In genomic region chr20:24497851-24498250, GRCh38 we compare ENCODE assay signal across 11 cellular contexts. TPM values are rescaled to one million over a fixed set of nuclear protein-coding genes. Genes with fewer than 3 reads are reported as not detected.
DNase-seq lines count a peak whose midpoint lies in the region; ATAC-seq and TF ChIP-seq lines count a peak whose summit lies in the region.
"Had no signal": no experiment of that assay in that cellular context is flagged by ENCODE, and none has a peak within 500 bp of the region (broad histone marks: within the 10 kb centered on the region; RNA-seq: fewer than 3 reads in every experiment).

No MANE protein-coding gene starts in this region.

- intact Hi-C loops in thyroid gland (cut with DNase I) = no loop called here
- intact Hi-C loops in prostate gland (cut with DNase I) = no loop called here

- H3K4me3 ChIP-seq in epithelial cell of proximal tubule (ENCODE audit: low read depth, low read length) (no peak overlapping the region), thyroid gland (replicated peaks in 1 of 3) (no peak overlapping the region), prostate gland (no peak overlapping the region)
- H3K4me3 ChIP-seq: adrenal gland had no signal

- H3K27me3 ChIP-seq in thyroid gland (no peaks in the 10 kb centered on the region), prostate gland (replicated peaks; ENCODE audit: insufficient read depth) (no peaks in the 10 kb centered on the region)
- H3K27me3 ChIP-seq: adrenal gland had no signal

- TF ChIP-seq CTCF in epithelial cell of proximal tubule (conservative IDR thresholded peaks at IDR 0.05; ENCODE audit: low read depth, low read length) = no peak
- no peak for TF ChIP-seq CTCF in thyroid gland (IDR thresholded peaks at IDR 0.05)
- TF ChIP-seq CTCF in prostate gland (IDR thresholded peaks at IDR 0.05) = no peak

- WGBS in thyroid gland, 2 donors = 22 to 37% methylated on average over 2 of the region's 2 CpGs
- WGBS in prostate gland = 47% methylated on average over 2 of the region's 2 CpGs

- no peaks in the 10 kb centered on the region for H3K36me3 ChIP-seq in thyroid gland
- H3K36me3 ChIP-seq in prostate gland = no peaks in the 10 kb centered on the region
- H3K36me3 ChIP-seq: adrenal gland had no signal

- no peak for TF ChIP-seq POLR2A in thyroid gland (IDR thresholded peaks at IDR 0.05)
- no peak for TF ChIP-seq POLR2A in prostate gland (IDR thresholded peaks at IDR 0.05)

- H3K4me1 ChIP-seq in thyroid gland = peaks cover 0 to 7% of the 10 kb centered on the region in 2 donors
- no peaks in the 10 kb centered on the region for H3K4me1 ChIP-seq in prostate gland (replicated peaks)
- H3K4me1 ChIP-seq: adrenal gland had no signal

- peak; percentile 4 for DNase-seq in NCI-H2196 (lab: John Stamatoyannopoulos, UW; ENCODE audit: unreplicated experiment)
- no peak for DNase-seq in NCI-H2196 treated with DMSO at 0.1 percent for 48 hours (lab: John Stamatoyannopoulos, UW; ENCODE audit: unreplicated experiment)
- DNase-seq in NCI-H345 (lab: John Stamatoyannopoulos, UW) = peak; percentile 95
- peak; percentile 2 for DNase-seq in epithelial cell of proximal tubule (ENCODE audit: low read depth)
- peak; percentile 46 to 50 for DNase-seq in thyroid gland
- DNase-seq in NCI-H2107 treated with DMSO at 0.1 percent for 48 hours (lab: John Stamatoyannopoulos, UW; ENCODE audit: unreplicated experiment) = no peak
- no peak for DNase-seq in prostate gland (ENCODE audit: low spot score)
- DNase-seq: adrenal gland, nephron progenitor cell had no signal

- ATAC-seq in HG02798 (IDR thresholded peaks at IDR 0.05; ENCODE audit: poor library complexity, unreplicated experiment) = no peak

- H3K9me3 ChIP-seq in thyroid gland (no peaks in the 10 kb centered on the region), prostate gland (no peaks in the 10 kb centered on the region)
- H3K9me3 ChIP-seq: adrenal gland had no signal

- H3K27ac ChIP-seq in thyroid gland (no peak overlapping the region), prostate gland (no peak overlapping the region)
- H3K27ac ChIP-seq: adrenal gland had no signal

RNA-seq across cellular contexts. Expression of gene SYNDIG1, which starts 28.4 kb away (rescaled TPM):
- total RNA-seq in epithelial cell of proximal tubule = 0.12 TPM in 1 of 2 replicates, not detected in the other
- 10 to 100 TPM in 2 of 4 donors, 1 to 10 TPM in 2; 8.3 to 12.4 (median 10.2) TPM for total RNA-seq in thyroid gland
- 1 to 10 TPM in 1 of 2 donors, under 1 TPM in 1; 0.73 to 4.5 TPM for total RNA-seq in prostate gland
- total RNA-seq: G401 had no signal

Comparison
In these comparisons a context has a peak if more than half of its experiments do, and no peak if none do; other contexts are left out.
1. DNase-seq: peak in NCI-H2196 (single experiment), NCI-H345 (single experiment), epithelial cell of proximal tubule (single experiment) and thyroid gland (2 of 2); none in NCI-H2196 treated with DMSO at 0.1 percent for 48 hours (single experiment), NCI-H2107 treated with DMSO at 0.1 percent for 48 hours (single experiment) and prostate gland (single experiment).